ENCODE assay signal across 19 cellular contexts in genomic region chr6:22826961-22827360, GRCh38.
DNase-seq lines count a peak whose midpoint lies in the region; ATAC-seq and TF ChIP-seq lines count a peak whose summit lies in the region.
"Had no signal": no experiment of that assay in that cellular context is flagged by ENCODE, and none has a peak within 500 bp of the region (broad histone marks: within the 10 kb centered on the region; RNA-seq: fewer than 3 reads in every experiment).

No MANE protein-coding gene starts in this region.

- H3K23ac ChIP-seq in trophoblast cell (ENCODE audit: low read length) = no peak overlapping the region

- H3K14ac ChIP-seq in trophoblast cell (ENCODE audit: low read length) = no peak overlapping the region

- H3K36me3 ChIP-seq in SJCRH30 = no peaks in the 10 kb centered on the region
- no peaks in the 10 kb centered on the region for H3K36me3 ChIP-seq in trophoblast cell (ENCODE audit: control insufficient read depth in 1 of 2, insufficient read depth in 2 of 2, low read length in 2 of 2)
- H3K36me3 ChIP-seq: esophagus squamous epithelium had no signal

- no peak overlapping the region for H3K18ac ChIP-seq in trophoblast cell (ENCODE audit: low read length)

- no peak overlapping the region for H4K8ac ChIP-seq in trophoblast cell (ENCODE audit: low read depth, low read length)

- H3K27ac Mint-ChIP-seq in progenitor cell of endocrine pancreas = peak overlapping the region; percentile 77
- H3K27ac Mint-ChIP-seq: activated naive CD4-positive, alpha-beta T cell treated with anti-CD3 and anti-CD28 coated beads for 36 hours; GM23338; WTC11 had no signal

- peaks cover 24% of the 10 kb centered on the region for H3K4me1 Mint-ChIP-seq in progenitor cell of endocrine pancreas (ENCODE audit: low read depth)

- DNase-seq in DMS53 (lab: John Stamatoyannopoulos, UW) = peak; percentile 29
- peak in 1 of 2 experiments; percentile 26 for DNase-seq in SJCRH30
- DNase-seq in foreskin keratinocyte = peak; percentile 62 to 68
- DNase-seq in progenitor cell of endocrine pancreas (ENCODE audit: low spot score, unreplicated experiment) = no peak
- no peak for DNase-seq in dorsolateral prefrontal cortex
- no peak for DNase-seq in NCI-H345 (lab: John Stamatoyannopoulos, UW)
- no peak for DNase-seq in trophoblast cell
- DNase-seq: activated naive CD4-positive, alpha-beta T cell treated with anti-CD3 and anti-CD28 coated beads for 36 hours; AML-193; DMS 273 treated with DMSO at 0.1 percent for 48 hours; esophagus squamous epithelium; hippocampal formation; stimulated activated naive CD4-positive, alpha-beta T cell had no signal

- H3K4me2 ChIP-seq in trophoblast cell (ENCODE audit: low read length) = no peak overlapping the region
- H3K4me2 ChIP-seq: GM23338 had no signal

- H2BK12ac ChIP-seq in trophoblast cell (ENCODE audit: low read length) = no peak overlapping the region

- no peak overlapping the region for H3K4ac ChIP-seq in trophoblast cell (ENCODE audit: low read depth, low read length)

- H3K27ac ChIP-seq in SJCRH30 (peak overlapping the region; percentile 79), foreskin keratinocyte (peak overlapping the region; percentile 93), dorsolateral prefrontal cortex (no peak overlapping the region), trophoblast cell (ENCODE audit: low read depth, low read length) (no peak overlapping the region)
- H3K27ac ChIP-seq: esophagus squamous epithelium had no signal

- WGBS in trophoblast cell (ENCODE audit: extremely low coverage, insufficient coverage, insufficient read length) = no CpG with 5 or more reads among the region's 2 CpGs

- intact Hi-C loops in dorsolateral prefrontal cortex (cut with DNase I) = no loop called here

- no peaks in the 10 kb centered on the region for H3K9me3 Mint-ChIP-seq in progenitor cell of endocrine pancreas (ENCODE audit: low read depth)
- H3K9me3 Mint-ChIP-seq: activated naive CD4-positive, alpha-beta T cell treated with anti-CD3 and anti-CD28 coated beads for 36 hours; GM23338 had no signal

- H3K36me3 Mint-ChIP-seq in progenitor cell of endocrine pancreas (ENCODE audit: insufficient read depth) = no peaks in the 10 kb centered on the region
- H3K36me3 Mint-ChIP-seq: WTC11 had no signal

- TF ChIP-seq CTCF in foreskin keratinocyte (conservative IDR thresholded peaks at IDR 0.05) = no peak
- no peak for TF ChIP-seq CTCF in progenitor cell of endocrine pancreas (IDR thresholded peaks at IDR 0.05; ENCODE audit: unreplicated experiment)
- TF ChIP-seq CTCF in dorsolateral prefrontal cortex (IDR thresholded peaks at IDR 0.05 in 54 of 56, conservative IDR thresholded peaks at IDR 0.05 in 2 of 56; ENCODE audit: low read depth in 1 of 56, partially characterized antibody in 56 of 56) = no peak

- H3K27me3 ChIP-seq in SJCRH30 (no peaks in the 10 kb centered on the region), foreskin keratinocyte (no peaks in the 10 kb centered on the region), dorsolateral prefrontal cortex (no peaks in the 10 kb centered on the region), trophoblast cell (ENCODE audit: insufficient read depth, low read length) (no peaks in the 10 kb centered on the region)
- H3K27me3 ChIP-seq: esophagus squamous epithelium had no signal

- H2AK5ac ChIP-seq in trophoblast cell (ENCODE audit: low read length) = no peak overlapping the region

- no peak overlapping the region for H4K91ac ChIP-seq in trophoblast cell (ENCODE audit: low read depth, low read length)

- H3K4me3 ChIP-seq in SJCRH30 = no peak overlapping the region
- H3K4me3 ChIP-seq in dorsolateral prefrontal cortex = no peak overlapping the region
- H3K4me3 ChIP-seq in trophoblast cell (ENCODE audit: low read depth, low read length) = no peak overlapping the region
- H3K4me3 ChIP-seq: esophagus squamous epithelium, GM23338, lung, skin epidermis had no signal

- no peak overlapping the region for H4K12ac ChIP-seq in trophoblast cell (ENCODE audit: low read depth, low read length)

- H2AFZ ChIP-seq in trophoblast cell (ENCODE audit: insufficient read depth, low read length, poor library complexity) = no peak overlapping the region
- H2AFZ ChIP-seq: GM23338 had no signal

- H3K9me3 ChIP-seq in SJCRH30 (replicated peaks) (no peaks in the 10 kb centered on the region), trophoblast cell (ENCODE audit: insufficient read depth, low read depth, low read length) (no peaks in the 10 kb centered on the region)
- H3K9me3 ChIP-seq: esophagus squamous epithelium had no signal

- H3K9ac ChIP-seq in trophoblast cell (ENCODE audit: low read length) = no peak overlapping the region

- ATAC-seq in foreskin keratinocyte (peak; percentile 18), HG02852 (IDR thresholded peaks at IDR 0.05; ENCODE audit: unreplicated experiment) (no peak)
- ATAC-seq: WTC11 had no signal

- H3K79me2 ChIP-seq in trophoblast cell (ENCODE audit: control insufficient read depth, insufficient read depth, low read length, poor library complexity) = no peaks in the 10 kb centered on the region

- no peaks in the 10 kb centered on the region for H3K27me3 Mint-ChIP-seq in progenitor cell of endocrine pancreas

- no peak overlapping the region for H2BK5ac ChIP-seq in trophoblast cell (ENCODE audit: low read depth, low read length, poor library complexity)

- no peak overlapping the region for H3K4me3 Mint-ChIP-seq in progenitor cell of endocrine pancreas (ENCODE audit: low read depth)
- H3K4me3 Mint-ChIP-seq: activated naive CD4-positive, alpha-beta T cell treated with anti-CD3 and anti-CD28 coated beads for 36 hours; GM23338; neural crest cell; WTC11 had no signal

- peaks cover 13% of the 10 kb centered on the region for H3K79me1 ChIP-seq in trophoblast cell (ENCODE audit: low read length)

- peaks cover 23% of the 10 kb centered on the region for H3K4me1 ChIP-seq in SJCRH30
- H3K4me1 ChIP-seq in foreskin keratinocyte = peaks cover 20% of the 10 kb centered on the region
- peaks cover 0 to 3% of the 10 kb centered on the region in 2 experiments for H3K4me1 ChIP-seq in trophoblast cell (ENCODE audit: control insufficient read depth in 1 of 2, insufficient read depth in 2 of 2, low read length in 2 of 2)

- no peak overlapping the region for H2BK120ac ChIP-seq in trophoblast cell (ENCODE audit: insufficient read depth, low read length, poor library complexity)

Comparison
In these comparisons a context has a peak if more than half of its experiments do, and no peak if none do; other contexts are left out.
1. DNase-seq: peak in DMS53 (single experiment) and foreskin keratinocyte (2 of 2); none in progenitor cell of endocrine pancreas (single experiment), dorsolateral prefrontal cortex (0 of 10), NCI-H345 (single experiment) and trophoblast cell (0 of 2).
2. H3K27ac ChIP-seq: peak in SJCRH30 (single experiment) and foreskin keratinocyte (single experiment); none in dorsolateral prefrontal cortex (0 of 59) and trophoblast cell (single experiment).